In the genomic region with DNA sequence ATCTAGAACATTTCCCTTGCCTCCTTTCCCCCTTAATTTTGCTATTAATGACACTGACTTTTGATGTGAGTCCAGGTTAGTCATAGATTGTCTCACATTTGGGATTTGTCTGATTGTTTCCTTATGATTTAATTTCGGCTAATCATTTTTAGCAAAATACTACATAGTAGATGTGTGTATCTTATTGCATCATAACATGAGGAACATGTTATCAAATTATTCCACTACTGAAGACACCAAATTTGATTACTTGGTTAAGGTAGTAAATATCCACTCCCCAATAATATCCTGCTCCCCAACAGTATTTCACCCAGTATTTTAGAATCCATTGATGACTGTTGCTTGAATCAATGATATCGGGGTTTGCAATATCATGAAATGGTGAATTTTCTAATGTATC, we compare ENCODE assay signal across 13 cellular contexts. TPM values are rescaled to one million over a fixed set of nuclear protein-coding genes. Genes with fewer than 3 reads are reported as not detected.
DNase-seq lines count a peak whose midpoint lies in the region; ATAC-seq, FAIRE-seq and TF ChIP-seq lines count a peak whose summit lies in the region.
"Had no signal": no experiment of that assay in that cellular context is flagged by ENCODE, and none has a peak within 500 bp of the region (broad histone marks: within the 10 kb centered on the region; RNA-seq: fewer than 3 reads in every experiment).

No MANE protein-coding gene starts in this region.

- H3K9me3 Mint-ChIP-seq in activated T-helper 2 cell treated with anti-CD3 and anti-CD28 coated beads, Interferon-gamma antibody, Interleukin-2, Interleukin-4, amounts not matched to agents 10 μg/mL and 5 μg/mL and 100 μg/mL, durations not matched to agents 14 hours and 24 hours and 36 hours: no peaks in the 10 kb centered on the region
- no peaks in the 10 kb centered on the region for H3K9me3 Mint-ChIP-seq in stimulated activated naive B cell treated with anti-CD40 and anti-IgM and Interleukin-4, amounts not matched to agents 10 μg/mL and 1 μg/mL and 100 μg/mL, for 72 hours

- no TSS peak for BruUV-seq in HepG2 (replicated peaks; lab: Mats Ljungman, UMichigan)

- intact Hi-C loops in HepG2 (cut with micrococcal nuclease; ENCODE audit: unreplicated experiment): loop anchor here (10.0 kb wide), 2 partner anchors 169 to 339 kb away; no protein-coding TSS in a partner anchor
- intact Hi-C loops in right lobe of liver (cut with DNase I): no loop called here
- intact Hi-C loops in activated T-helper 2 cell treated with anti-CD3 and anti-CD28 coated beads, Interferon-gamma antibody, Interleukin-2, Interleukin-4, amounts not matched to agents 10 μg/mL and 5 μg/mL and 100 μg/mL, durations not matched to agents 14 hours and 24 hours and 36 hours (cut with micrococcal nuclease): loop anchor here (5.0 kb wide), 1 partner anchor 37 kb away; no protein-coding TSS in a partner anchor

- peaks cover 38% of the 10 kb centered on the region for H3K4me1 Mint-ChIP-seq in activated T-helper 2 cell treated with anti-CD3 and anti-CD28 coated beads, Interferon-gamma antibody, Interleukin-2, Interleukin-4, amounts not matched to agents 10 μg/mL and 5 μg/mL and 100 μg/mL, durations not matched to agents 14 hours and 24 hours and 36 hours (ENCODE audit: low read depth)
- H3K4me1 Mint-ChIP-seq in stimulated activated naive B cell treated with anti-CD40 and anti-IgM and Interleukin-4, amounts not matched to agents 10 μg/mL and 1 μg/mL and 100 μg/mL, for 72 hours: peaks cover 24 to 43% of the 10 kb centered on the region in 2 donors

- H3K36me3 ChIP-seq in HepG2 (replicated peaks in 1 of 2; ENCODE audit: control insufficient read depth in 1 of 2, insufficient read depth in 2 of 2, low read length in 2 of 2): peaks cover 10 to 29% of the 10 kb centered on the region in 2 experiments
- peaks cover 0 to 34% (median 11%) of the 10 kb centered on the region in 4 donors for H3K36me3 ChIP-seq in right lobe of liver

- DNase-seq in HepG2 (ENCODE audit: low spot score) (no peak), right lobe of liver (no peak), hepatic stellate cell (ENCODE audit: low spot score) (no peak), D341Med (ENCODE audit: low spot score) (no peak)
- DNase-seq in activated T-helper 2 cell treated with anti-CD3 and anti-CD28 coated beads, Interferon-gamma antibody, Interleukin-2, Interleukin-4, amounts not matched to agents 10 μg/mL and 5 μg/mL and 100 μg/mL, durations not matched to agents 14 hours and 24 hours and 36 hours (ENCODE audit: low spot score): no peak
- no peak for DNase-seq in stimulated activated naive B cell treated with anti-CD40 and anti-IgM and Interleukin-4, amounts not matched to agents 10 μg/mL and 1 μg/mL and 100 μg/mL, for 72 hours
- DNase-seq: BE2C; effector CD8-positive, alpha-beta T cell; left ventricle myocardium superior; posterior cingulate gyrus; stimulated activated CD4-positive, alpha-beta T cell treated with anti-CD3 and anti-CD28 coated beads, Interleukin-2, amount 100 ng/mL, for 48 hours; substantia nigra had no signal

- no peak overlapping the region for H2AFZ ChIP-seq in HepG2 (ENCODE audit: low read length)

- H3K4me1 ChIP-seq in HepG2 (ENCODE audit: insufficient read depth, low read length) (peaks cover 45% of the 10 kb centered on the region), right lobe of liver (peaks cover 0 to 35% (median 11%) of the 10 kb centered on the region in 4 donors)
- H3K4me1 ChIP-seq: BE2C had no signal

- in situ Hi-C loops in HepG2 (cut with HindIII; ENCODE audit: extremely low pct_ligation_motif_present, low pct_unique_long_range_greater_than_20kb): loop anchor here (5.0 to 10.0 kb wide), 2 partner anchors 72 to 189 kb away; no protein-coding TSS in a partner anchor

- CTCF ChIA-PET in HepG2 (lab: Yijun Ruan, JAX; ENCODE audit: low intra/inter-chr PET ratio, low total read pairs): no interaction called here

- peak overlapping the region; percentile 66 for H3K4me2 ChIP-seq in HepG2 (ENCODE audit: low read depth, low read length)

- peaks cover 5% of the 10 kb centered on the region; the same call in 1 of the 2 replicates for H4K20me1 ChIP-seq in HepG2 (ENCODE audit: insufficient read depth, low read length)

- H3K4me3 ChIP-seq in HepG2 (replicated peaks in 1 of 3; ENCODE audit: insufficient read depth in 1 of 3, low read depth in 2 of 3, low read length in 3 of 3) (peak overlapping the region in 1 of 3 experiments; percentile 17; a peak in 1 of 6 replicates), right lobe of liver (no peak overlapping the region)

- TF ChIP-seq CTCF in HepG2 (CRISPR knock-in tag; IDR thresholded peaks at IDR 0.05) (no peak), right lobe of liver (IDR thresholded peaks at IDR 0.05) (no peak)

- H3K27me3 ChIP-seq in HepG2 (ENCODE audit: control insufficient read depth in 1 of 2, insufficient read depth in 2 of 2, low read length in 2 of 2) (no peaks in the 10 kb centered on the region; a peak in 1 of 5 replicates), right lobe of liver (no peaks in the 10 kb centered on the region)
- H3K27me3 ChIP-seq: BE2C had no signal

- H3K27ac Mint-ChIP-seq in activated T-helper 2 cell treated with anti-CD3 and anti-CD28 coated beads, Interferon-gamma antibody, Interleukin-2, Interleukin-4, amounts not matched to agents 10 μg/mL and 5 μg/mL and 100 μg/mL, durations not matched to agents 14 hours and 24 hours and 36 hours: peak overlapping the region; percentile 13
- H3K27ac Mint-ChIP-seq in stimulated activated naive B cell treated with anti-CD40 and anti-IgM and Interleukin-4, amounts not matched to agents 10 μg/mL and 1 μg/mL and 100 μg/mL, for 72 hours: no peak overlapping the region

- H3K9me3 ChIP-seq in HepG2 (ENCODE audit: low read length) (no peaks in the 10 kb centered on the region), right lobe of liver (no peaks in the 10 kb centered on the region)
- H3K9me3 ChIP-seq: BE2C had no signal

- H3K27me3 Mint-ChIP-seq in activated T-helper 2 cell treated with anti-CD3 and anti-CD28 coated beads, Interferon-gamma antibody, Interleukin-2, Interleukin-4, amounts not matched to agents 10 μg/mL and 5 μg/mL and 100 μg/mL, durations not matched to agents 14 hours and 24 hours and 36 hours (ENCODE audit: low read depth): no peaks in the 10 kb centered on the region
- no peaks in the 10 kb centered on the region for H3K27me3 Mint-ChIP-seq in stimulated activated naive B cell treated with anti-CD40 and anti-IgM and Interleukin-4, amounts not matched to agents 10 μg/mL and 1 μg/mL and 100 μg/mL, for 72 hours

- TF ChIP-seq RAD21 in HepG2 (CRISPR knock-in tag; IDR thresholded peaks at IDR 0.05): no peak

- no peak for TF ChIP-seq POLR2A in HepG2 (IDR thresholded peaks at IDR 0.05; ENCODE audit: insufficient read depth in 1 of 2, low read depth in 2 of 2, low read length in 2 of 2)
- no peak for TF ChIP-seq POLR2A in right lobe of liver (IDR thresholded peaks at IDR 0.05)

- peaks cover 33% of the 10 kb centered on the region for H3K79me2 ChIP-seq in HepG2 (ENCODE audit: insufficient read depth, low read length)

- no peak for FAIRE-seq in HepG2 (lab: Jason Lieb, UNC)

- TF ChIP-seq EP300 in HepG2 (IDR thresholded peaks at IDR 0.05; ENCODE audit: low read depth in 2 of 2, low read length in 2 of 2): no peak
- no peak for TF ChIP-seq EP300 in HepG2 (CRISPR knock-in tag; IDR thresholded peaks at IDR 0.05; ENCODE audit: borderline replicate concordance)

- POLR2A ChIA-PET in HepG2 (lab: Yijun Ruan, JAX): interaction anchor here (7.3 kb wide), 1 partner anchor 12 kb away, joined by 202 read pairs; a partner anchor contains a TSS

- peaks cover 71% of the 10 kb centered on the region for H3K36me3 Mint-ChIP-seq in activated T-helper 2 cell treated with anti-CD3 and anti-CD28 coated beads, Interferon-gamma antibody, Interleukin-2, Interleukin-4, amounts not matched to agents 10 μg/mL and 5 μg/mL and 100 μg/mL, durations not matched to agents 14 hours and 24 hours and 36 hours (ENCODE audit: low read depth)
- peaks cover 39 to 41% of the 10 kb centered on the region in 2 donors for H3K36me3 Mint-ChIP-seq in stimulated activated naive B cell treated with anti-CD40 and anti-IgM and Interleukin-4, amounts not matched to agents 10 μg/mL and 1 μg/mL and 100 μg/mL, for 72 hours

- peak overlapping the region; percentile 99 for H3K4me3 Mint-ChIP-seq in activated T-helper 2 cell treated with anti-CD3 and anti-CD28 coated beads, Interferon-gamma antibody, Interleukin-2, Interleukin-4, amounts not matched to agents 10 μg/mL and 5 μg/mL and 100 μg/mL, durations not matched to agents 14 hours and 24 hours and 36 hours (ENCODE audit: low read depth)
- H3K4me3 Mint-ChIP-seq in stimulated activated naive B cell treated with anti-CD40 and anti-IgM and Interleukin-4, amounts not matched to agents 10 μg/mL and 1 μg/mL and 100 μg/mL, for 72 hours: peak overlapping the region; percentile 76 to 85

- ATAC-seq in HepG2 (no peak), right lobe of liver (no peak)
- no peak for ATAC-seq in stimulated activated naive B cell treated with anti-CD40 and anti-IgM and Interleukin-4, amounts not matched to agents 10 μg/mL and 1 μg/mL and 100 μg/mL, for 72 hours (replicated peaks)
- ATAC-seq: left ventricle myocardium superior had no signal

- H3K27ac ChIP-seq in HepG2 (ENCODE audit: extremely low read length, insufficient read depth, low read length): no peak overlapping the region
- no peak overlapping the region for H3K27ac ChIP-seq in right lobe of liver
- H3K27ac ChIP-seq: VCaP had no signal

- WGBS in HepG2 (ENCODE audit: low lambda C conversion rate): 98% methylated on average over 2 of the region's 2 CpGs
- 95% methylated on average over 2 of the region's 2 CpGs for WGBS in right lobe of liver (ENCODE audit: insufficient coverage, low coverage, low lambda C conversion rate, missing lambda C conversion rate)

- H3K9ac ChIP-seq in HepG2 (ENCODE audit: insufficient read depth, low read depth, low read length): peak overlapping the region; percentile 11; the same call in 1 of the 2 replicates

RNA-seq across cellular contexts. Expression of a gene that starts 2.7 kb away (rescaled TPM):
- total RNA-seq in HepG2 (2016; rRNA removed; fragmentation: Illumina TruSeq; extraction: Trizol): 16.2 and 25.5 TPM in 2 replicates
- total RNA-seq in HepG2 (2016; cell fraction: cytosol; rRNA removed; fragmentation: Illumina TruSeq; extraction: Trizol; ENCODE audit: low read depth): 6.2 and 6.5 TPM in 2 replicates
- 17.1 and 25.1 TPM in 2 replicates for total RNA-seq in HepG2 (2016; cell fraction: insoluble cytoplasmic fraction; rRNA removed; fragmentation: Illumina TruSeq; extraction: Trizol)
- 4.8 and 7.5 TPM in 2 replicates for total RNA-seq in HepG2 (2016; cell fraction: membrane; rRNA removed; fragmentation: Illumina TruSeq; extraction: Trizol)
- total RNA-seq in HepG2 (2016; cell fraction: nucleus; rRNA removed; fragmentation: Illumina TruSeq; extraction: Trizol): 40.2 and 43.9 TPM in 2 replicates
- polyA plus RNA-seq in HepG2 (2011; rRNA removed): 19.6 and 21.1 TPM in 2 replicates
- polyA plus RNA-seq in HepG2 (2011; cell fraction: cytosol; rRNA removed): 7.1 and 7.7 TPM in 2 replicates
- 33.9 and 48.5 TPM in 2 replicates for polyA plus RNA-seq in HepG2 (2011; cell fraction: nucleus; rRNA removed)
- polyA plus RNA-seq in HepG2 (2012): 20.6 and 26.0 TPM in 2 replicates
- 1.7 and 1.9 TPM in 2 replicates for polyA plus RNA-seq in HepG2 (2016; cell fraction: cytosol; fragmentation: Illumina TruSeq; extraction: Trizol; ENCODE audit: low read depth)
- polyA plus RNA-seq in HepG2 (2016; cell fraction: insoluble cytoplasmic fraction; fragmentation: Illumina TruSeq; extraction: Trizol; ENCODE audit: low read depth): 15.7 and 18.4 TPM in 2 replicates
- 2.1 and 3.4 TPM in 2 replicates for polyA plus RNA-seq in HepG2 (2016; cell fraction: membrane; fragmentation: Illumina TruSeq; extraction: Trizol; ENCODE audit: low read depth)
- polyA plus RNA-seq in HepG2 (2016; cell fraction: nucleus; fragmentation: Illumina TruSeq; extraction: Trizol; ENCODE audit: insufficient read depth, low read depth): 81.7 and 89.2 TPM in 2 replicates
- 8.5 and 12.3 TPM in 2 replicates for polyA minus RNA-seq in HepG2 (2011; rRNA and poly(A)+ RNA removed; ENCODE audit: low replicate concordance)
- polyA minus RNA-seq in HepG2 (2011; cell fraction: cytosol; rRNA and poly(A)+ RNA removed): 3.9 and 5.4 TPM in 2 replicates
- 61.8 and 78.0 TPM in 2 replicates for polyA minus RNA-seq in HepG2 (2011; cell fraction: nucleus; rRNA and poly(A)+ RNA removed)
- 1 to 10 TPM; 2.9 to 9.2 (median 5.5) TPM for total RNA-seq in right lobe of liver
- 29.6 and 33.8 TPM in 2 replicates for total RNA-seq in activated T-helper 2 cell treated with anti-CD3 and anti-CD28 coated beads, Interferon-gamma antibody, Interleukin-2, Interleukin-4, amounts not matched to agents 10 μg/mL and 5 μg/mL and 100 μg/mL, durations not matched to agents 14 hours and 24 hours and 36 hours

RNA-seq across cellular contexts. Expression of a gene that starts 12.0 kb away (rescaled TPM):
- total RNA-seq in HepG2 (2016; rRNA removed; fragmentation: Illumina TruSeq; extraction: Trizol): 503 and 539 TPM in 2 replicates
- 84.1 and 89.7 TPM in 2 replicates for total RNA-seq in HepG2 (2016; cell fraction: cytosol; rRNA removed; fragmentation: Illumina TruSeq; extraction: Trizol; ENCODE audit: low read depth)
- total RNA-seq in HepG2 (2016; cell fraction: insoluble cytoplasmic fraction; rRNA removed; fragmentation: Illumina TruSeq; extraction: Trizol): 489 and 528 TPM in 2 replicates
- 116 and 157 TPM in 2 replicates for total RNA-seq in HepG2 (2016; cell fraction: membrane; rRNA removed; fragmentation: Illumina TruSeq; extraction: Trizol)
- 878 and 919 TPM in 2 replicates for total RNA-seq in HepG2 (2016; cell fraction: nucleus; rRNA removed; fragmentation: Illumina TruSeq; extraction: Trizol)
- 622 and 684 TPM in 2 replicates for polyA plus RNA-seq in HepG2 (2011; rRNA removed)
- 569 and 613 TPM in 2 replicates for polyA plus RNA-seq in HepG2 (2011; cell fraction: cytosol; rRNA removed)
- 1,237 and 1,431 TPM in 2 replicates for polyA plus RNA-seq in HepG2 (2011; cell fraction: nucleus; rRNA removed)
- polyA plus RNA-seq in HepG2 (2012): 388 and 421 TPM in 2 replicates
- 39.4 and 49.0 TPM in 2 replicates for polyA plus RNA-seq in HepG2 (2016; cell fraction: cytosol; fragmentation: Illumina TruSeq; extraction: Trizol; ENCODE audit: low read depth)
- 620 and 627 TPM in 2 replicates for polyA plus RNA-seq in HepG2 (2016; cell fraction: insoluble cytoplasmic fraction; fragmentation: Illumina TruSeq; extraction: Trizol; ENCODE audit: low read depth)
- polyA plus RNA-seq in HepG2 (2016; cell fraction: membrane; fragmentation: Illumina TruSeq; extraction: Trizol; ENCODE audit: low read depth): 60.1 and 80.5 TPM in 2 replicates
- polyA plus RNA-seq in HepG2 (2016; cell fraction: nucleus; fragmentation: Illumina TruSeq; extraction: Trizol; ENCODE audit: insufficient read depth, low read depth): 1,021 and 1,036 TPM in 2 replicates
- 1,158 and 1,526 TPM in 2 replicates for polyA minus RNA-seq in HepG2 (2011; rRNA and poly(A)+ RNA removed; ENCODE audit: low replicate concordance)
- polyA minus RNA-seq in HepG2 (2011; cell fraction: cytosol; rRNA and poly(A)+ RNA removed): 501 and 518 TPM in 2 replicates
- polyA minus RNA-seq in HepG2 (2011; cell fraction: nucleus; rRNA and poly(A)+ RNA removed): 2,012 and 2,066 TPM in 2 replicates
- total RNA-seq in right lobe of liver: 100 to 1,000 TPM; 218 to 431 (median 344) TPM
- total RNA-seq in activated T-helper 2 cell treated with anti-CD3 and anti-CD28 coated beads, Interferon-gamma antibody, Interleukin-2, Interleukin-4, amounts not matched to agents 10 μg/mL and 5 μg/mL and 100 μg/mL, durations not matched to agents 14 hours and 24 hours and 36 hours: 899 and 902 TPM in 2 replicates

RNA-seq across cellular contexts. Expression of a gene that starts 12.7 kb away (rescaled TPM):
- total RNA-seq in HepG2 (2016; rRNA removed; fragmentation: Illumina TruSeq; extraction: Trizol) (31.9 and 68.8 TPM in 2 replicates), right lobe of liver (10 to 100 TPM; 11.0 to 27.6 (median 14.0) TPM)
- total RNA-seq in HepG2 (2016; cell fraction: cytosol; rRNA removed; fragmentation: Illumina TruSeq; extraction: Trizol; ENCODE audit: low read depth): 28.2 and 32.1 TPM in 2 replicates
- total RNA-seq in HepG2 (2016; cell fraction: insoluble cytoplasmic fraction; rRNA removed; fragmentation: Illumina TruSeq; extraction: Trizol): 34.8 and 63.6 TPM in 2 replicates
- 29.6 and 34.9 TPM in 2 replicates for total RNA-seq in HepG2 (2016; cell fraction: membrane; rRNA removed; fragmentation: Illumina TruSeq; extraction: Trizol)
- total RNA-seq in HepG2 (2016; cell fraction: nucleus; rRNA removed; fragmentation: Illumina TruSeq; extraction: Trizol): 128 and 149 TPM in 2 replicates
- polyA plus RNA-seq in HepG2 (2011; rRNA removed): 58.6 and 65.9 TPM in 2 replicates
- 11.6 and 14.3 TPM in 2 replicates for polyA plus RNA-seq in HepG2 (2011; cell fraction: cytosol; rRNA removed)
- polyA plus RNA-seq in HepG2 (2011; cell fraction: nucleus; rRNA removed): 128 and 136 TPM in 2 replicates
- polyA plus RNA-seq in HepG2 (2012): 42.4 and 43.9 TPM in 2 replicates
- 9.9 and 10.0 TPM in 2 replicates for polyA plus RNA-seq in HepG2 (2016; cell fraction: cytosol; fragmentation: Illumina TruSeq; extraction: Trizol; ENCODE audit: low read depth)
- polyA plus RNA-seq in HepG2 (2016; cell fraction: insoluble cytoplasmic fraction; fragmentation: Illumina TruSeq; extraction: Trizol; ENCODE audit: low read depth): 31.3 and 31.7 TPM in 2 replicates
- polyA plus RNA-seq in HepG2 (2016; cell fraction: membrane; fragmentation: Illumina TruSeq; extraction: Trizol; ENCODE audit: low read depth): 16.6 and 17.0 TPM in 2 replicates
- polyA plus RNA-seq in HepG2 (2016; cell fraction: nucleus; fragmentation: Illumina TruSeq; extraction: Trizol; ENCODE audit: insufficient read depth, low read depth): 274 and 290 TPM in 2 replicates
- polyA minus RNA-seq in HepG2 (2011; rRNA and poly(A)+ RNA removed; ENCODE audit: low replicate concordance): 37.3 and 40.5 TPM in 2 replicates
- polyA minus RNA-seq in HepG2 (2011; cell fraction: cytosol; rRNA and poly(A)+ RNA removed): 13.0 and 13.9 TPM in 2 replicates
- 201 and 240 TPM in 2 replicates for polyA minus RNA-seq in HepG2 (2011; cell fraction: nucleus; rRNA and poly(A)+ RNA removed)
- 44.9 and 45.2 TPM in 2 replicates for total RNA-seq in activated T-helper 2 cell treated with anti-CD3 and anti-CD28 coated beads, Interferon-gamma antibody, Interleukin-2, Interleukin-4, amounts not matched to agents 10 μg/mL and 5 μg/mL and 100 μg/mL, durations not matched to agents 14 hours and 24 hours and 36 hours

RNA-seq across cellular contexts. Expression of a gene that starts 45.2 kb away (rescaled TPM):
- 0.27 TPM in 1 of 2 replicates, not detected in the other for total RNA-seq in HepG2 (2016; rRNA removed; fragmentation: Illumina TruSeq; extraction: Trizol)
- not detected in 2 replicates for total RNA-seq in HepG2 (2016; cell fraction: cytosol; rRNA removed; fragmentation: Illumina TruSeq; extraction: Trizol; ENCODE audit: low read depth)
- not detected in 2 replicates for total RNA-seq in HepG2 (2016; cell fraction: insoluble cytoplasmic fraction; rRNA removed; fragmentation: Illumina TruSeq; extraction: Trizol)
- total RNA-seq in HepG2 (2016; cell fraction: membrane; rRNA removed; fragmentation: Illumina TruSeq; extraction: Trizol): not detected in 2 replicates
- total RNA-seq in HepG2 (2016; cell fraction: nucleus; rRNA removed; fragmentation: Illumina TruSeq; extraction: Trizol): not detected in 2 replicates
- 0.98 and 1.7 TPM in 2 replicates for polyA plus RNA-seq in HepG2 (2011; rRNA removed)
- 0.47 and 0.75 TPM in 2 replicates for polyA plus RNA-seq in HepG2 (2011; cell fraction: cytosol; rRNA removed)
- polyA plus RNA-seq in HepG2 (2011; cell fraction: nucleus; rRNA removed): 0.80 and 1.5 TPM in 2 replicates
- 0.57 TPM in 1 of 2 replicates, not detected in the other for polyA plus RNA-seq in HepG2 (2012)
- polyA plus RNA-seq in HepG2 (2016; cell fraction: cytosol; fragmentation: Illumina TruSeq; extraction: Trizol; ENCODE audit: low read depth): not detected in 2 replicates
- not detected in 2 replicates for polyA plus RNA-seq in HepG2 (2016; cell fraction: insoluble cytoplasmic fraction; fragmentation: Illumina TruSeq; extraction: Trizol; ENCODE audit: low read depth)
- 0.34 TPM in 1 of 2 replicates, not detected in the other for polyA plus RNA-seq in HepG2 (2016; cell fraction: membrane; fragmentation: Illumina TruSeq; extraction: Trizol; ENCODE audit: low read depth)
- polyA plus RNA-seq in HepG2 (2016; cell fraction: nucleus; fragmentation: Illumina TruSeq; extraction: Trizol; ENCODE audit: insufficient read depth, low read depth): 0.64 TPM in 1 of 2 replicates, not detected in the other
- polyA minus RNA-seq in HepG2 (2011; rRNA and poly(A)+ RNA removed; ENCODE audit: low replicate concordance): 0.72 TPM in 1 of 2 replicates, not detected in the other
- not detected in 2 replicates for polyA minus RNA-seq in HepG2 (2011; cell fraction: cytosol; rRNA and poly(A)+ RNA removed)
- 1.2 and 2.5 TPM in 2 replicates for polyA minus RNA-seq in HepG2 (2011; cell fraction: nucleus; rRNA and poly(A)+ RNA removed)
- total RNA-seq in right lobe of liver: 1 to 10 TPM in 4 of 6 experiments, under 1 TPM in 2; 0.57 to 3.0 (median 1.9) TPM
- total RNA-seq in activated T-helper 2 cell treated with anti-CD3 and anti-CD28 coated beads, Interferon-gamma antibody, Interleukin-2, Interleukin-4, amounts not matched to agents 10 μg/mL and 5 μg/mL and 100 μg/mL, durations not matched to agents 14 hours and 24 hours and 36 hours: 0.16 and 0.46 TPM in 2 replicates

Comparison
In these comparisons a context has a peak if more than half of its experiments do, and no peak if none do; other contexts are left out.
1. intact Hi-C loops: an anchor here in HepG2 (10.0 kb wide) and activated T-helper 2 cell treated with anti-CD3 and anti-CD28 coated beads, Interferon-gamma antibody, Interleukin-2, Interleukin-4, amounts not matched to agents 10 μg/mL and 5 μg/mL and 100 μg/mL, durations not matched to agents 14 hours and 24 hours and 36 hours (5.0 kb wide); none called in right lobe of liver.